ENCODE assay signal across 20 cellular contexts in genomic region chr14:54354096-54354495, GRCh38. TPM values are rescaled to one million over a fixed set of nuclear protein-coding genes. Genes with fewer than 3 reads are reported as not detected.
DNase-seq lines count a peak whose midpoint lies in the region; ATAC-seq, FAIRE-seq and TF ChIP-seq lines count a peak whose summit lies in the region.
"Had no signal": no experiment of that assay in that cellular context is flagged by ENCODE, and none has a peak within 500 bp of the region (broad histone marks: within the 10 kb centered on the region; RNA-seq: fewer than 3 reads in every experiment).

No MANE protein-coding gene starts in this region.

- H2AFZ ChIP-seq in GM23338: 0 out of 2 replicates have a peak overlapping the region, but pooled peaks have one; percentile 2
- no peak overlapping the region for H2AFZ ChIP-seq in K562 (ENCODE audit: low read depth, low read length)

- H3K27me3 Mint-ChIP-seq in GM23338 (ENCODE audit: insufficient read depth, low read depth, poor library complexity) (peaks cover 2% of the 10 kb centered on the region), T-helper 17 cell (peaks cover 71% of the 10 kb centered on the region)

- H3K9me3 ChIP-seq in K562 (replicated peaks; ENCODE audit: control insufficient read depth, insufficient read depth, low read depth, low read length) (no peaks in the 10 kb centered on the region), mucosa of descending colon (no peaks in the 10 kb centered on the region), aorta (ENCODE audit: control insufficient read depth, low read length) (no peaks in the 10 kb centered on the region), T-helper 17 cell (ENCODE audit: control insufficient read depth, low read length, poor library complexity, severe bottlenecking) (no peaks in the 10 kb centered on the region)
- H3K9me3 ChIP-seq: prostate gland, uterus had no signal

- TF ChIP-seq POLR2A in K562 (conservative IDR thresholded peaks at IDR 0.05): no peak

- peaks cover 9% of the 10 kb centered on the region for H3K4me1 Mint-ChIP-seq in GM23338
- no peaks in the 10 kb centered on the region for H3K4me1 Mint-ChIP-seq in T-helper 17 cell

- H3K4me1 ChIP-seq in GM23338 (ENCODE audit: insufficient read depth): peaks cover 6% of the 10 kb centered on the region; the same call in 1 of the 2 replicates
- H3K4me1 ChIP-seq in K562 (replicated peaks in 1 of 2; ENCODE audit: control insufficient read depth in 2 of 2, insufficient read depth in 2 of 2, low read length in 2 of 2): no peaks in the 10 kb centered on the region; a peak in 1 of 5 replicates
- H3K4me1 ChIP-seq in mucosa of descending colon (ENCODE audit: low read depth): peaks cover 7% of the 10 kb centered on the region
- H3K4me1 ChIP-seq in aorta (ENCODE audit: control insufficient read depth in 1 of 2, insufficient read depth in 2 of 2, low read length in 2 of 2): peaks cover 0 to 6% of the 10 kb centered on the region in 2 donors
- H3K4me1 ChIP-seq: prostate gland, uterus had no signal

- POLR2A ChIA-PET in K562 (lab: Yijun Ruan, JAX): interaction anchor here (0.6 kb wide), 1 partner anchor 329 kb away, joined by 3 read pairs; no protein-coding TSS in a partner anchor

- no peak for FAIRE-seq in K562 (lab: Jason Lieb, UNC)
- FAIRE-seq: frontal cortex had no signal

- no peak for TF ChIP-seq CTCF in GM23338 (conservative IDR thresholded peaks at IDR 0.05; ENCODE audit: low read depth in 2 of 2)
- no peak for TF ChIP-seq CTCF in K562 (IDR thresholded peaks at IDR 0.05 in 2 of 3, conservative IDR thresholded peaks at IDR 0.05 in 1 of 3; ENCODE audit: insufficient read depth in 2 of 3, low read depth in 1 of 3, low read length in 3 of 3)
- no peak for TF ChIP-seq CTCF in mucosa of descending colon (IDR thresholded peaks at IDR 0.05)

- H3K9me1 ChIP-seq in K562 (ENCODE audit: control insufficient read depth, insufficient read depth, low read length): no peaks in the 10 kb centered on the region

- intact Hi-C loops in K562 (cut with micrococcal nuclease) (no loop called here), mucosa of descending colon (cut with DNase I, micrococcal nuclease) (no loop called here), aorta (cut with DNase I) (no loop called here)

- CTCF ChIA-PET in K562 (lab: Yijun Ruan, JAX; ENCODE audit: low intra/inter-chr PET ratio): no interaction called here

- no peaks in the 10 kb centered on the region for H3K27me3 ChIP-seq in GM23338 (ENCODE audit: insufficient read depth)
- H3K27me3 ChIP-seq in K562 (ENCODE audit: control insufficient read depth in 2 of 2, insufficient read depth in 2 of 2, low read length in 2 of 2): peaks cover 4 to 9% of the 10 kb centered on the region in 2 experiments; a peak in 2 of 5 replicates
- no peaks in the 10 kb centered on the region for H3K27me3 ChIP-seq in aorta (ENCODE audit: control insufficient read depth in 1 of 2, insufficient read depth in 2 of 2, low read length in 1 of 2)
- H3K27me3 ChIP-seq: uterus had no signal

- no peak for TF ChIP-seq EP300 in K562 (IDR thresholded peaks at IDR 0.05; ENCODE audit: low read length)

- DNase-seq in GM23338 (ENCODE audit: low spot score): no peak
- peak; percentile 65 for DNase-seq in NOMO-1 treated with dmso at 0.1 percent for 144 hours (lab: John Stamatoyannopoulos, UW; ENCODE audit: unreplicated experiment)
- DNase-seq in K562 (ENCODE audit: extremely low read depth in 1 of 4, low spot score in 3 of 4): no peak
- DNase-seq in mucosa of descending colon: peak in 1 of 3 donors; percentile 33
- DNase-seq in aorta: no peak
- DNase-seq in T-helper 17 cell: no peak
- DNase-seq in inferior parietal cortex (ENCODE audit: extremely low spot score): no peak
- DNase-seq: activated CD4-positive, alpha-beta T cell treated with anti-CD3 and anti-CD28 coated beads, Interleukin-2, amount 50 U/mL, for 1 hour; activated naive CD4-positive, alpha-beta T cell treated with anti-CD3 and anti-CD28 coated beads, Interleukin-2, amount 50 U/mL, for 16 hours; activated T-cell treated with anti-CD3 and anti-CD28 coated beads, Interleukin-2, amount 50 U/mL, for 4 hours; CD8-positive, alpha-beta T cell; H7; left ventricle myocardium inferior; NCI-H1417; NCI-H526 treated with DMSO at 0.1 percent for 48 hours; uterus had no signal

- ATAC-seq in GM23338 (no peak), K562 (no peak; the same call in 2 of the 3 replicates), mucosa of descending colon (peak; percentile 92), aorta (ENCODE audit: low FRiP score) (no peak), T-helper 17 cell (no peak), HG02973 (IDR thresholded peaks at IDR 0.05; ENCODE audit: unreplicated experiment) (no peak)
- ATAC-seq: activated T-cell treated with anti-CD3 and anti-CD28 coated beads, Interleukin-2, amount 50 U/mL, for 4 hours; CD8-positive, alpha-beta T cell; Panc1 had no signal

- H3K27ac Mint-ChIP-seq in GM23338: no peak overlapping the region
- no peak overlapping the region for H3K27ac Mint-ChIP-seq in T-helper 17 cell
- H3K27ac Mint-ChIP-seq: CD8-positive, alpha-beta T cell had no signal

- no peak overlapping the region for H3K4me3 ChIP-seq in GM23338
- no peak overlapping the region for H3K4me3 ChIP-seq in K562
- no peak overlapping the region for H3K4me3 ChIP-seq in mucosa of descending colon
- H3K4me3 ChIP-seq in aorta (ENCODE audit: low read length in 2 of 2): no peak overlapping the region
- H3K4me3 ChIP-seq: left ventricle myocardium inferior, prostate gland, uterus had no signal

- TF ChIP-seq RAD21 in K562 (CRISPR knock-in tag; conservative IDR thresholded peaks at IDR 0.05 in 1 of 2, IDR thresholded peaks at IDR 0.05 in 1 of 2): no peak

- no peak overlapping the region for H3K4me3 Mint-ChIP-seq in GM23338
- no peak overlapping the region for H3K4me3 Mint-ChIP-seq in T-helper 17 cell
- H3K4me3 Mint-ChIP-seq: activated T-cell treated with anti-CD3 and anti-CD28 coated beads, Interleukin-2, amount 50 U/mL, for 4 hours; CD8-positive, alpha-beta T cell had no signal

- in situ Hi-C loops in K562 (cut with MboI): no loop called here

- H3K79me2 ChIP-seq in GM23338 (replicated peaks; ENCODE audit: insufficient read depth) (no peaks in the 10 kb centered on the region), K562 (ENCODE audit: control insufficient read depth, insufficient read depth, low read length) (no peaks in the 10 kb centered on the region)

- no peaks in the 10 kb centered on the region for H4K20me1 ChIP-seq in GM23338 (replicated peaks; ENCODE audit: insufficient read depth)
- no peaks in the 10 kb centered on the region for H4K20me1 ChIP-seq in K562 (replicated peaks; ENCODE audit: control insufficient read depth, insufficient read depth, low read length)

- peaks cover 28% of the 10 kb centered on the region for H3K36me3 Mint-ChIP-seq in GM23338 (ENCODE audit: low read depth)
- peaks cover 3% of the 10 kb centered on the region for H3K36me3 Mint-ChIP-seq in T-helper 17 cell (ENCODE audit: low read depth)
- H3K36me3 Mint-ChIP-seq: CD8-positive, alpha-beta T cell had no signal

- H3K9ac ChIP-seq in K562 (ENCODE audit: insufficient read depth in 1 of 2, low read depth in 2 of 2, low read length in 2 of 2): no peak overlapping the region

- H3K9me3 Mint-ChIP-seq in GM23338: peaks cover 30% of the 10 kb centered on the region
- H3K9me3 Mint-ChIP-seq: CD8-positive, alpha-beta T cell had no signal

- H3K9me2 ChIP-seq in GM23338 (ENCODE audit: insufficient read depth): no peaks in the 10 kb centered on the region

- no peak overlapping the region for H3K4me2 ChIP-seq in GM23338
- no peak overlapping the region for H3K4me2 ChIP-seq in K562 (ENCODE audit: insufficient read depth, low read length)

- no TSS peak for BruUV-seq in K562 (replicated peaks; lab: Mats Ljungman, UMichigan)

- H3K36me3 ChIP-seq in GM23338 (ENCODE audit: insufficient read depth) (peaks cover 9% of the 10 kb centered on the region; the same call in 1 of the 2 replicates), K562 (ENCODE audit: control insufficient read depth, insufficient read depth, low read length) (no peaks in the 10 kb centered on the region), mucosa of descending colon (ENCODE audit: low read depth) (no peaks in the 10 kb centered on the region), aorta (ENCODE audit: control insufficient read depth in 1 of 2, insufficient read depth in 2 of 2, low read length in 1 of 2) (no peaks in the 10 kb centered on the region)
- H3K36me3 ChIP-seq: left ventricle myocardium inferior, prostate gland, uterus had no signal

- no peaks in the 10 kb centered on the region for H3F3A ChIP-seq in GM23338 (replicated peaks; ENCODE audit: low read depth)

- H3K27ac ChIP-seq in GM23338 (ENCODE audit: low read depth) (no peak overlapping the region), K562 (ENCODE audit: extremely low read depth, low read depth, low read length) (no peak overlapping the region), aorta (ENCODE audit: low read depth in 1 of 2, low read length in 2 of 2) (no peak overlapping the region)
- H3K27ac ChIP-seq: prostate gland, uterus had no signal

TF ChIP-seq in GM23338, 12 proteins besides CTCF, POLR2A, EP300 and RAD21 (continues in another document):
- no peak for TF ChIP-seq STAT1 (IDR thresholded peaks at IDR 0.05; ENCODE audit: unreplicated experiment)

TF ChIP-seq in K562, 482 proteins besides CTCF, POLR2A, EP300 and RAD21 (continues in another document):
- no peak for TF ChIP-seq PHTF2 (CRISPR knock-in tag; IDR thresholded peaks at IDR 0.05)

RNA-seq across cellular contexts. Expression of gene CDKN3, which starts 42.7 kb away (rescaled TPM):
- 36.3 and 61.7 TPM in 2 replicates for total RNA-seq in GM23338 (2014; rRNA removed; shearing (Covaris generic))
- 86.8 and 97.4 TPM in 2 replicates for polyA plus RNA-seq in GM23338 (2016; fragmentation: Nextera tagmentation; extraction: Ambion mirVana)
- 4.6 and 10.9 TPM in 2 replicates for total RNA-seq in K562 (2011; cell fraction: chromatin; rRNA removed; ENCODE audit: low replicate concordance)
- 5.8 and 6.7 TPM in 2 replicates for total RNA-seq in K562 (2011; cell fraction: nucleolus; rRNA removed)
- 12.1 and 17.2 TPM in 2 replicates for total RNA-seq in K562 (2011; cell fraction: nucleoplasm; rRNA removed)
- 41.5 and 46.3 TPM in 2 replicates for total RNA-seq in K562 (2014; rRNA removed)
- total RNA-seq in K562 (2014; rRNA removed; fragmentation: Illumina TruSeq; extraction: Trizol): 60.4 and 62.4 TPM in 2 replicates
- 58.3 and 62.4 TPM in 2 replicates for total RNA-seq in K562 (2015; rRNA removed; fragmentation: Illumina TruSeq; extraction: Trizol)
- total RNA-seq in K562 (2021): 41.3 and 46.5 TPM in 2 replicates
- 75.1 and 98.8 TPM in 2 replicates for polyA plus RNA-seq in K562 (2011; rRNA removed)
- polyA plus RNA-seq in K562 (2011; cell fraction: cytosol; rRNA removed): 37.8 and 54.2 TPM in 2 replicates
- 18.3 and 23.5 TPM in 2 replicates for polyA plus RNA-seq in K562 (2011; cell fraction: nucleus; rRNA removed)
- 53.0 and 71.2 TPM in 2 replicates for polyA plus RNA-seq in K562 (2012)
- 68.8 and 83.6 TPM in 2 replicates for polyA plus RNA-seq in K562 (2014; fragmentation: Illumina TruSeq; extraction: Trizol)
- polyA plus RNA-seq in K562 (2014; fragmentation: Nextera tagmentation; extraction: Ambion mirVana): 100 to 1,000 TPM; 127 to 128 TPM
- polyA plus RNA-seq in K562 (2014; rRNA removed): 70.7 and 78.2 TPM in 2 replicates
- 38.3 and 42.7 TPM in 2 replicates for polyA minus RNA-seq in K562 (2011; rRNA and poly(A)+ RNA removed)
- polyA minus RNA-seq in K562 (2011; cell fraction: cytosol; rRNA and poly(A)+ RNA removed): 8.2 and 11.2 TPM in 2 replicates
- polyA minus RNA-seq in K562 (2011; cell fraction: nucleus; rRNA and poly(A)+ RNA removed): 5.1 and 11.2 TPM in 2 replicates
- 10 to 100 TPM in 1 of 3 donors, 1 to 10 TPM in 2; 1.7 to 18.2 (median 3.4) TPM for total RNA-seq in mucosa of descending colon
- total RNA-seq in aorta: 10 to 100 TPM in 1 of 2 donors, 1 to 10 TPM in 1; 8.1 to 10.5 TPM
- polyA plus RNA-seq in aorta: 1 to 10 TPM; 2.2 to 4.8 TPM
- 1 to 10 TPM; 1.1 to 1.5 TPM for total RNA-seq in T-helper 17 cell
